In genomic region chr6:87789900-87790290, GRCh38 we compare ENCODE assay signal across 32 cellular contexts.
DNase-seq lines count a peak whose midpoint lies in the region; ATAC-seq, FAIRE-seq and TF ChIP-seq lines count a peak whose summit lies in the region.
"Had no signal": no experiment of that assay in that cellular context is flagged by ENCODE, and none has a peak within 500 bp of the region (broad histone marks: within the 10 kb centered on the region; RNA-seq: fewer than 3 reads in every experiment).

No MANE protein-coding gene starts in this region.

- H3K27me3 ChIP-seq in SK-N-SH (ENCODE audit: insufficient read depth) (no peaks in the 10 kb centered on the region), K562 (ENCODE audit: control insufficient read depth in 2 of 2, insufficient read depth in 2 of 2, low read length in 2 of 2) (peaks cover 19 to 20% of the 10 kb centered on the region in 2 experiments), lower lobe of right lung (ENCODE audit: low read depth) (no peaks in the 10 kb centered on the region), pancreas (no peaks in the 10 kb centered on the region)
- H3K27me3 ChIP-seq: cardiac muscle cell, left lung, MG63, Peyer's patch, suprapubic skin, upper lobe of left lung had no signal

- WGBS in SK-N-SH (ENCODE audit: low lambda C conversion rate) = 53% methylated on average over 3 of the region's 3 CpGs
- 2% methylated on average over 3 of the region's 3 CpGs for WGBS in K562 (ENCODE audit: insufficient coverage, low coverage, missing lambda C conversion rate)
- WGBS in pancreas, 2 donors = 39 to 45% methylated on average over 3 of the region's 3 CpGs

- CTCF ChIA-PET in SK-N-SH (lab: Yijun Ruan, JAX) (no interaction called here), K562 (lab: Yijun Ruan, JAX; ENCODE audit: low intra/inter-chr PET ratio) (no interaction called here)

- H3K9me1 ChIP-seq in K562 (ENCODE audit: control insufficient read depth, insufficient read depth, low read length) = no peaks in the 10 kb centered on the region

- no peak for TF ChIP-seq POLR2A in K562 (conservative IDR thresholded peaks at IDR 0.05)

- TF ChIP-seq RAD21 in SK-N-SH (IDR thresholded peaks at IDR 0.05; ENCODE audit: low read length) (no peak), K562 (CRISPR knock-in tag; conservative IDR thresholded peaks at IDR 0.05 in 1 of 2, IDR thresholded peaks at IDR 0.05 in 1 of 2) (no peak)

- H4K20me1 ChIP-seq in SK-N-SH (ENCODE audit: insufficient read depth) (no peaks in the 10 kb centered on the region), K562 (replicated peaks; ENCODE audit: control insufficient read depth, insufficient read depth, low read length) (no peaks in the 10 kb centered on the region)

- H3K9me2 ChIP-seq in SK-N-SH = no peaks in the 10 kb centered on the region

- H3K4me2 ChIP-seq in SK-N-SH (peak overlapping the region; percentile 67; the same call in 1 of the 2 replicates), K562 (ENCODE audit: insufficient read depth, low read length) (no peak overlapping the region)

- H3K9me3 ChIP-seq in SK-N-SH = no peaks in the 10 kb centered on the region
- H3K9me3 ChIP-seq in K562 (replicated peaks; ENCODE audit: control insufficient read depth, insufficient read depth, low read depth, low read length) = no peaks in the 10 kb centered on the region
- H3K9me3 ChIP-seq in lower lobe of right lung = no peaks in the 10 kb centered on the region
- H3K9me3 ChIP-seq in pancreas = no peaks in the 10 kb centered on the region
- H3K9me3 ChIP-seq: left lung, MG63, Peyer's patch, suprapubic skin, upper lobe of left lung had no signal

- H3K4me1 ChIP-seq in SK-N-SH (ENCODE audit: control insufficient read depth in 1 of 2, insufficient read depth in 2 of 2, low read depth in 1 of 2, low read length in 1 of 2) (peaks cover 0 to 12% of the 10 kb centered on the region in 2 experiments; a peak in 1 of 4 replicates), K562 (replicated peaks in 1 of 2; ENCODE audit: control insufficient read depth in 2 of 2, insufficient read depth in 2 of 2, low read length in 2 of 2) (no peaks in the 10 kb centered on the region), lower lobe of right lung (no peaks in the 10 kb centered on the region), pancreas (no peaks in the 10 kb centered on the region)

- DNase-seq in SK-N-SH (no peak), K562 (ENCODE audit: extremely low read depth in 1 of 4, low spot score in 3 of 4) (no peak), lower lobe of right lung (no peak), left colon (no peak), NOMO-1 (lab: John Stamatoyannopoulos, UW; ENCODE audit: unreplicated experiment in 2 of 2) (no peak), pancreas (no peak)
- DNase-seq in activated CD4-positive, CD25-positive, alpha-beta regulatory T cell treated with anti-CD3 and anti-CD28 coated beads, Interleukin-2, amount 50 U/mL, for 72 hours = no peak
- DNase-seq: activated CD4-positive, alpha-beta T cell treated with anti-CD3 and anti-CD28 coated beads, Interleukin-2, amount 10 ng/mL, durations not matched to agents 7 days and 5 days; anterior cingulate cortex; CD4-positive, CD25-positive, alpha-beta regulatory T cell; DND-41; effector CD8-positive, alpha-beta T cell; GF-D8; hypothalamus; KG1; midbrain; naive B cell; NCI-H1930; NK-92 treated with Interleukin-12 subunit alpha and Interleukin-12 subunit beta, amount 100 ng/mL, for 24 hours; stimulated activated naive CD4-positive, alpha-beta T cell; T1000 had no signal

- no peaks in the 10 kb centered on the region for H3K79me2 ChIP-seq in SK-N-SH (ENCODE audit: insufficient read depth)
- no peaks in the 10 kb centered on the region for H3K79me2 ChIP-seq in K562 (ENCODE audit: control insufficient read depth, insufficient read depth, low read length)

- H3K9ac ChIP-seq in SK-N-SH = no peak overlapping the region
- no peak overlapping the region for H3K9ac ChIP-seq in K562 (ENCODE audit: insufficient read depth in 1 of 2, low read depth in 2 of 2, low read length in 2 of 2)

- TF ChIP-seq CTCF in SK-N-SH (IDR thresholded peaks at IDR 0.05) (no peak), K562 (IDR thresholded peaks at IDR 0.05 in 2 of 3, conservative IDR thresholded peaks at IDR 0.05 in 1 of 3; ENCODE audit: insufficient read depth in 2 of 3, low read depth in 1 of 3, low read length in 3 of 3) (no peak), lower lobe of right lung (IDR thresholded peaks at IDR 0.05) (no peak), pancreas (IDR thresholded peaks at IDR 0.05) (no peak)

- ATAC-seq in SK-N-SH treated with all-trans-retinoic acid at 6 μM for 48 hours (no peak), K562 (no peak), lower lobe of right lung (no peak), left colon (no peak), pancreas (no peak)

- no peaks in the 10 kb centered on the region for H3F3A ChIP-seq in SK-N-SH (replicated peaks; ENCODE audit: insufficient read depth)

- in situ Hi-C loops in K562 (cut with MboI) = no loop called here

- no peak for FAIRE-seq in K562 (lab: Jason Lieb, UNC)
- FAIRE-seq in pancreas (lab: Jason Lieb, UNC) = no peak
- FAIRE-seq: colon, D721Med, HTR-8/SVneo had no signal

- H2AFZ ChIP-seq in SK-N-SH (ENCODE audit: low read depth) (peak overlapping the region; percentile 17), K562 (ENCODE audit: low read depth, low read length) (no peak overlapping the region)

- intact Hi-C loops in K562 (cut with micrococcal nuclease) = loop anchor here (10.0 kb wide), 1 partner anchor 305 kb away; no protein-coding TSS in a partner anchor
- intact Hi-C loops in lower lobe of right lung (cut with DNase I) = no loop called here
- intact Hi-C loops in left colon (cut with DNase I, micrococcal nuclease) = no loop called here
- intact Hi-C loops in pancreas (cut with DNase I) = no loop called here

- no TSS peak for BruUV-seq in K562 (replicated peaks; lab: Mats Ljungman, UMichigan)

- TF ChIP-seq EP300 in SK-N-SH (IDR thresholded peaks at IDR 0.05; ENCODE audit: borderline replicate concordance in 1 of 2, low read depth in 1 of 2, low read length in 1 of 2) = no peak
- TF ChIP-seq EP300 in K562 (IDR thresholded peaks at IDR 0.05; ENCODE audit: low read length) = no peak

- H3K27ac ChIP-seq in SK-N-SH (ENCODE audit: low read depth in 2 of 2, low read length in 1 of 2) (no peak overlapping the region), K562 (ENCODE audit: extremely low read depth, low read depth, low read length) (no peak overlapping the region), lower lobe of right lung (peak overlapping the region; percentile 22), pancreas (no peak overlapping the region)
- H3K27ac ChIP-seq: 22Rv1, cardiac muscle cell, suprapubic skin had no signal

- POLR2A ChIA-PET in SK-N-SH (lab: Yijun Ruan, JAX) (no interaction called here), K562 (lab: Yijun Ruan, JAX) (no interaction called here)

- H3K36me3 ChIP-seq in SK-N-SH (replicated peaks in 1 of 2; ENCODE audit: control insufficient read depth in 1 of 2, insufficient read depth in 2 of 2, low read length in 1 of 2) = no peaks in the 10 kb centered on the region
- no peaks in the 10 kb centered on the region for H3K36me3 ChIP-seq in K562 (ENCODE audit: control insufficient read depth, insufficient read depth, low read length)
- no peaks in the 10 kb centered on the region for H3K36me3 ChIP-seq in lower lobe of right lung
- no peaks in the 10 kb centered on the region for H3K36me3 ChIP-seq in pancreas
- H3K36me3 ChIP-seq: cardiac muscle cell, left lung, MG63, Peyer's patch, suprapubic skin, upper lobe of left lung had no signal

- H3K4me3 ChIP-seq in SK-N-SH (ENCODE audit: low read depth in 2 of 2, low read length in 1 of 2) (no peak overlapping the region), K562 (no peak overlapping the region), lower lobe of right lung (no peak overlapping the region), pancreas (no peak overlapping the region)
- H3K4me3 ChIP-seq: cardiac muscle cell, left lung, MG63, Peyer's patch, suprapubic skin, upper lobe of left lung had no signal

TF ChIP-seq in SK-N-SH, 30 proteins besides CTCF, POLR2A, EP300 and RAD21:
- TF ChIP-seq CHD2 (IDR thresholded peaks at IDR 0.05; ENCODE audit: low read length, partially characterized antibody) (no peak), MXI1 (IDR thresholded peaks at IDR 0.05; ENCODE audit: low read depth, low read length) (no peak)

TF ChIP-seq in SK-N-SH treated with all-trans-retinoic acid at 6 μM for 48 hours, 23 proteins besides CTCF, POLR2A, EP300 and RAD21 (continues in another document):
- no peak for TF ChIP-seq PATZ1 (CRISPR knock-in tag; IDR thresholded peaks at IDR 0.05; ENCODE audit: borderline replicate concordance)
- no peak for TF ChIP-seq PPARA (CRISPR knock-in tag; IDR thresholded peaks at IDR 0.05; ENCODE audit: borderline replicate concordance)

TF ChIP-seq in K562, 482 proteins besides CTCF, POLR2A, EP300 and RAD21:
- peak; percentile 63 for TF ChIP-seq CBX2 (IDR thresholded peaks at IDR 0.05; ENCODE audit: insufficient read depth, low read length, poor library complexity, severe bottlenecking)
- TF ChIP-seq CBX8 (IDR thresholded peaks at IDR 0.05; ENCODE audit: borderline replicate concordance, extremely low read depth, low read depth, low read length, poor library complexity, severe bottlenecking) = peak; percentile 27
- no peak for TF ChIP-seq ZNF436 (CRISPR knock-in tag; IDR thresholded peaks at IDR 0.05)
- TF ChIP-seq MEIS2 (IDR thresholded peaks at IDR 0.05; ENCODE audit: partially characterized antibody) = no peak
TF ChIP-seq in K562: peak in this region for 2.
